In genomic region chr5:10338996-10339903, GRCh38 we compare ENCODE assay signal across 14 cellular contexts. TPM values are rescaled to one million over a fixed set of nuclear protein-coding genes. Genes with fewer than 3 reads are reported as not detected.
DNase-seq lines count a peak whose midpoint lies in the region; ATAC-seq, FAIRE-seq and TF ChIP-seq lines count a peak whose summit lies in the region.
"Had no signal": no experiment of that assay in that cellular context is flagged by ENCODE, and none has a peak within 500 bp of the region (broad histone marks: within the 10 kb centered on the region; RNA-seq: fewer than 3 reads in every experiment).

No MANE protein-coding gene starts in this region.

- no peak for ATAC-seq in GM18867 (IDR thresholded peaks at IDR 0.05; ENCODE audit: unreplicated experiment)
- no peak for ATAC-seq in naive thymus-derived CD4-positive, alpha-beta T cell
- ATAC-seq: stimulated activated effector memory CD8-positive, alpha-beta T cell treated with anti-CD3 and anti-CD28 coated beads, Interleukin-12 subunit alpha, Interleukin-12 subunit beta, amount 100 ng/mL, for 72 hours had no signal

- intact Hi-C loops in naive thymus-derived CD4-positive, alpha-beta T cell (cut with micrococcal nuclease), result no loop called here

- H3K36me3 Mint-ChIP-seq in naive thymus-derived CD4-positive, alpha-beta T cell, result peaks cover 0 to 4% (median 0%) of the 10 kb centered on the region in 5 donors
- H3K36me3 Mint-ChIP-seq: stimulated activated effector memory CD8-positive, alpha-beta T cell treated with anti-CD3 and anti-CD28 coated beads, Interleukin-12 subunit alpha, Interleukin-12 subunit beta, amount 100 ng/mL, for 72 hours had no signal

- POLR2A ChIA-PET in naive thymus-derived CD4-positive, alpha-beta T cell (lab: Charles Lee), result no interaction called here

- peaks cover 0 to 5% of the 10 kb centered on the region in 2 donors for H3K27me3 ChIP-seq in naive thymus-derived CD4-positive, alpha-beta T cell (ENCODE audit: control insufficient read depth in 2 of 2, insufficient read depth in 2 of 2, low read length in 2 of 2)

- H3K27ac ChIP-seq in naive thymus-derived CD4-positive, alpha-beta T cell (ENCODE audit: low read depth, low read length), result no peak overlapping the region

- CTCF ChIA-PET in naive thymus-derived CD4-positive, alpha-beta T cell (lab: Charles Lee), result no interaction called here

- no peak overlapping the region for H3K4me3 ChIP-seq in naive thymus-derived CD4-positive, alpha-beta T cell (ENCODE audit: low read length)

- DNase-seq in DMS153 (lab: John Stamatoyannopoulos, UW) (peak; percentile 97), NCI-H146 (lab: John Stamatoyannopoulos, UW) (peak; percentile 87), amygdala (lab: John Stamatoyannopoulos, UW) (peak in 43 of 56 donors; percentile 18 to 86 (median 55)), inferior parietal cortex (ENCODE audit: extremely low spot score) (peak; percentile 60), GM12891 (ENCODE audit: insufficient read length, low spot score) (no peak)
- DNase-seq in activated naive CD4-positive, alpha-beta T cell (lab: John Stamatoyannopoulos, UW), result no peak
- no peak for DNase-seq in naive thymus-derived CD4-positive, alpha-beta T cell
- DNase-seq: KBM-7, NCI-H510A treated with DMSO at 0.1 percent for 48 hours, Right ventricle myocardium superior had no signal

- H3K36me3 ChIP-seq in naive thymus-derived CD4-positive, alpha-beta T cell (ENCODE audit: control insufficient read depth in 2 of 3, insufficient read depth in 3 of 3, low read length in 3 of 3), result no peaks in the 10 kb centered on the region

- H3K4me1 Mint-ChIP-seq in naive thymus-derived CD4-positive, alpha-beta T cell, result peaks cover 0 to 4% (median 0%) of the 10 kb centered on the region in 7 donors
- H3K4me1 Mint-ChIP-seq: stimulated activated effector memory CD8-positive, alpha-beta T cell treated with anti-CD3 and anti-CD28 coated beads, Interleukin-12 subunit alpha, Interleukin-12 subunit beta, amount 100 ng/mL, for 72 hours had no signal

- no peak for TF ChIP-seq POLR2A in GM12891 (IDR thresholded peaks at IDR 0.05; ENCODE audit: low read depth, low read length)

- H3K9me3 ChIP-seq in naive thymus-derived CD4-positive, alpha-beta T cell (ENCODE audit: control insufficient read depth in 2 of 3, low read length in 3 of 3), result no peaks in the 10 kb centered on the region

- no peaks in the 10 kb centered on the region for H3K4me1 ChIP-seq in naive thymus-derived CD4-positive, alpha-beta T cell (ENCODE audit: control insufficient read depth in 2 of 2, insufficient read depth in 2 of 2, low read length in 2 of 2)

- H3K9me3 Mint-ChIP-seq in naive thymus-derived CD4-positive, alpha-beta T cell, result no peaks in the 10 kb centered on the region
- H3K9me3 Mint-ChIP-seq: stimulated activated effector memory CD8-positive, alpha-beta T cell treated with anti-CD3 and anti-CD28 coated beads, Interleukin-12 subunit alpha, Interleukin-12 subunit beta, amount 100 ng/mL, for 72 hours had no signal

- FAIRE-seq in GM12891 (lab: Jason Lieb, UNC), result no peak
- FAIRE-seq: endothelial cell of umbilical vein had no signal

- peaks cover 11 to 19% (median 14%) of the 10 kb centered on the region in 5 donors for H3K27me3 Mint-ChIP-seq in naive thymus-derived CD4-positive, alpha-beta T cell

- H3K4me3 Mint-ChIP-seq in naive thymus-derived CD4-positive, alpha-beta T cell, result no peak overlapping the region
- H3K4me3 Mint-ChIP-seq: stimulated activated effector memory CD8-positive, alpha-beta T cell treated with anti-CD3 and anti-CD28 coated beads, Interleukin-12 subunit alpha, Interleukin-12 subunit beta, amount 100 ng/mL, for 72 hours had no signal

- peak overlapping the region in 1 of 9 donors; percentile 30 for H3K27ac Mint-ChIP-seq in naive thymus-derived CD4-positive, alpha-beta T cell
- H3K27ac Mint-ChIP-seq: progenitor cell of endocrine pancreas; stimulated activated effector memory CD8-positive, alpha-beta T cell treated with anti-CD3 and anti-CD28 coated beads, Interleukin-12 subunit alpha, Interleukin-12 subunit beta, amount 100 ng/mL, for 72 hours had no signal

TF ChIP-seq in GM12891, 5 proteins besides CTCF, POLR2A, EP300 and RAD21:
- TF ChIP-seq PAX5 (IDR thresholded peaks at IDR 0.05; ENCODE audit: insufficient read depth, low read length, severe bottlenecking), result no peak
- no peak for TF ChIP-seq POLR2AphosphoS5 (IDR thresholded peaks at IDR 0.05; ENCODE audit: low read depth, low read length)
- TF ChIP-seq TAF1 (IDR thresholded peaks at IDR 0.05; ENCODE audit: low read depth, low read length), result no peak
- no peak for TF ChIP-seq POU2F2 (IDR thresholded peaks at IDR 0.05; ENCODE audit: low read depth, low read length)
- no peak for TF ChIP-seq SPI1 (IDR thresholded peaks at IDR 0.05; ENCODE audit: low read depth, low read length)

RNA-seq across cellular contexts. Expression of gene MARCHF6, which starts 14.2 kb away (rescaled TPM):
- 56.6 TPM for polyA plus RNA-seq in GM12891 (2012; ENCODE audit: low read depth, missing spikeins)
- total RNA-seq in naive thymus-derived CD4-positive, alpha-beta T cell, result 100 to 1,000 TPM in 4 of 5 experiments, 10 to 100 TPM in 1; 85.4 to 211 (median 180) TPM
- 10 to 100 TPM; 42.5 to 49.4 TPM for polyA plus RNA-seq in naive thymus-derived CD4-positive, alpha-beta T cell

RNA-seq across cellular contexts. Expression of gene CMBL, which starts 31.5 kb away (rescaled TPM):
- polyA plus RNA-seq in GM12891 (2012; ENCODE audit: low read depth, missing spikeins), result 14.8 TPM
- total RNA-seq in naive thymus-derived CD4-positive, alpha-beta T cell, result 1 to 10 TPM in 3 of 5 experiments, under 1 TPM in 2; 0.21 to 1.8 (median 1.3) TPM
- under 1 TPM; 0.63 to 0.83 TPM for polyA plus RNA-seq in naive thymus-derived CD4-positive, alpha-beta T cell

Comparison
In these comparisons a context has a peak if more than half of its experiments do, and no peak if none do; other contexts are left out.
1. DNase-seq: peak in DMS153 (single experiment), NCI-H146 (single experiment), amygdala (43 of 56) and inferior parietal cortex (single experiment); none in activated naive CD4-positive, alpha-beta T cell (0 of 4), GM12891 (single experiment) and naive thymus-derived CD4-positive, alpha-beta T cell (0 of 9).